ENCODE assay signal across 13 cellular contexts in genomic region chr15:35496585-35496984, GRCh38. TPM values are rescaled to one million over a fixed set of nuclear protein-coding genes. Genes with fewer than 3 reads are reported as not detected.
DNase-seq lines count a peak whose midpoint lies in the region; ATAC-seq, FAIRE-seq and TF ChIP-seq lines count a peak whose summit lies in the region.
"Had no signal": no experiment of that assay in that cellular context is flagged by ENCODE, and none has a peak within 500 bp of the region (broad histone marks: within the 10 kb centered on the region; RNA-seq: fewer than 3 reads in every experiment).

No MANE protein-coding gene starts in this region.

- H3K27me3 ChIP-seq in testis (no peaks in the 10 kb centered on the region), transverse colon (no peaks in the 10 kb centered on the region)
- H3K27me3 ChIP-seq: esophagus muscularis mucosa had no signal

- H3K9me3 ChIP-seq in testis = no peaks in the 10 kb centered on the region
- no peaks in the 10 kb centered on the region for H3K9me3 ChIP-seq in transverse colon
- H3K9me3 ChIP-seq: esophagus muscularis mucosa had no signal

- H3K27ac Mint-ChIP-seq in naive B cell = peak overlapping the region in 1 of 6 donors; percentile 48
- H3K27ac Mint-ChIP-seq: activated naive CD8-positive, alpha-beta T cell treated with anti-CD3 and anti-CD28 coated beads, Interleukin-2, amount 10 ng/mL, durations not matched to agents 7 days and 5 days had no signal

- H3K36me3 Mint-ChIP-seq in naive B cell = no peaks in the 10 kb centered on the region
- H3K36me3 Mint-ChIP-seq: activated naive CD8-positive, alpha-beta T cell treated with anti-CD3 and anti-CD28 coated beads, Interleukin-2, amount 10 ng/mL, durations not matched to agents 7 days and 5 days had no signal

- ATAC-seq in GM18909 (IDR thresholded peaks at IDR 0.05; ENCODE audit: poor library complexity, unreplicated experiment) = peak; percentile 100
- peak; percentile 99 for ATAC-seq in GM21786 (IDR thresholded peaks at IDR 0.05; ENCODE audit: unreplicated experiment)
- peak; percentile 100 for ATAC-seq in HG03432 (IDR thresholded peaks at IDR 0.05; ENCODE audit: unreplicated experiment)
- peak; percentile 70 to 97 for ATAC-seq in naive B cell (ENCODE audit: low read depth in 2 of 2)

- H3K4me3 ChIP-seq in testis = no peak overlapping the region
- no peak overlapping the region for H3K4me3 ChIP-seq in transverse colon
- H3K4me3 ChIP-seq: esophagus muscularis mucosa, lung had no signal

- H3K27ac ChIP-seq in testis (no peak overlapping the region), transverse colon (no peak overlapping the region)
- H3K27ac ChIP-seq: esophagus muscularis mucosa had no signal

- H3K36me3 ChIP-seq in testis (ENCODE audit: low read depth, missing control alignments) = no peaks in the 10 kb centered on the region
- H3K36me3 ChIP-seq in transverse colon = no peaks in the 10 kb centered on the region
- H3K36me3 ChIP-seq: esophagus muscularis mucosa had no signal

- DNase-seq in naive B cell (peak; percentile 4), CD1c-positive myeloid dendritic cell (ENCODE audit: extremely low spot score) (no peak), HTR-8/SVneo (ENCODE audit: insufficient read length, low spot score) (no peak), testis (no peak), transverse colon (no peak)
- DNase-seq: activated CD4-positive, CD25-positive, alpha-beta regulatory T cell treated with anti-CD3 and anti-CD28 coated beads, Interleukin-2, amount 50 U/mL, for 72 hours; activated naive CD8-positive, alpha-beta T cell treated with anti-CD3 and anti-CD28 coated beads, Interleukin-2, amount 10 ng/mL, durations not matched to agents 7 days and 5 days; stimulated activated naive CD4-positive, alpha-beta T cell had no signal

- H3K4me3 Mint-ChIP-seq in naive B cell = no peak overlapping the region
- H3K4me3 Mint-ChIP-seq: activated naive CD8-positive, alpha-beta T cell treated with anti-CD3 and anti-CD28 coated beads, Interleukin-2, amount 10 ng/mL, durations not matched to agents 7 days and 5 days had no signal

- peaks cover 5 to 12% (median 5%) of the 10 kb centered on the region in 3 donors for H3K4me1 Mint-ChIP-seq in naive B cell
- H3K4me1 Mint-ChIP-seq: activated naive CD8-positive, alpha-beta T cell treated with anti-CD3 and anti-CD28 coated beads, Interleukin-2, amount 10 ng/mL, durations not matched to agents 7 days and 5 days had no signal

- no peaks in the 10 kb centered on the region for H3K27me3 Mint-ChIP-seq in naive B cell
- H3K27me3 Mint-ChIP-seq: activated naive CD8-positive, alpha-beta T cell treated with anti-CD3 and anti-CD28 coated beads, Interleukin-2, amount 10 ng/mL, durations not matched to agents 7 days and 5 days had no signal

- no peak for TF ChIP-seq POLR2A in testis (IDR thresholded peaks at IDR 0.05)
- TF ChIP-seq POLR2A in transverse colon (IDR thresholded peaks at IDR 0.05) = no peak

- TF ChIP-seq EP300 in transverse colon (IDR thresholded peaks at IDR 0.05; ENCODE audit: low read depth) = no peak

- H3K9me3 Mint-ChIP-seq in naive B cell = no peaks in the 10 kb centered on the region
- H3K9me3 Mint-ChIP-seq: activated naive CD8-positive, alpha-beta T cell treated with anti-CD3 and anti-CD28 coated beads, Interleukin-2, amount 10 ng/mL, durations not matched to agents 7 days and 5 days had no signal

- H3K4me1 ChIP-seq in testis (no peaks in the 10 kb centered on the region), transverse colon (peaks cover 0 to 18% (median 8%) of the 10 kb centered on the region in 4 donors)

- intact Hi-C loops in testis (cut with DNase I; ENCODE audit: low total_unique reads) = no loop called here
- intact Hi-C loops in transverse colon (cut with DNase I; ENCODE audit: low total_unique reads) = no loop called here

- no peak for FAIRE-seq in HTR-8/SVneo (lab: Jason Lieb, UNC)

- TF ChIP-seq CTCF in testis (IDR thresholded peaks at IDR 0.05) (no peak), transverse colon (IDR thresholded peaks at IDR 0.05) (no peak)

- in situ Hi-C loops in transverse colon (cut with MboI; ENCODE audit: low pct_ligation_motif_present in 1 of 4, low pct_unique_long_range_greater_than_20kb in 1 of 4, low sequenced_read_pairs in 3 of 4) = no loop called here

RNA-seq across cellular contexts. Expression of gene DPH6, which starts 49.4 kb away (rescaled TPM):
- polyA plus RNA-seq in naive B cell (ENCODE audit: low read depth in 6 of 6) (10 to 100 TPM; 14.1 to 31.0 (median 22.3) TPM), testis (ENCODE audit: insufficient read depth, low read depth, low replicate concordance) (11.6 TPM)
- total RNA-seq in testis (10 to 100 TPM; 30.8 to 37.2 TPM), transverse colon (10 to 100 TPM; 20.6 to 76.7 (median 39.9) TPM)
